In genomic region chr2:139366659-139367058, GRCh38 we compare ENCODE assay signal across 17 cellular contexts.
DNase-seq lines count a peak whose midpoint lies in the region; ATAC-seq lines count a peak whose summit lies in the region.
"Had no signal": no experiment of that assay in that cellular context is flagged by ENCODE, and none has a peak within 500 bp of the region (broad histone marks: within the 10 kb centered on the region; RNA-seq: fewer than 3 reads in every experiment).

No MANE protein-coding gene starts in this region.

- H3K9me3 Mint-ChIP-seq in activated T-helper 1 cell treated with anti-CD3 and anti-CD28 coated beads, Interleukin-12 subunit alpha, Interleukin-12 subunit beta, Interleukin-2, Interleukin-4 antibody, amounts not matched to agents 30 ng/mL and 10 ng/mL and 1 ng/mL, durations not matched to agents 14 hours and 24 hours and 36 hours: no peaks in the 10 kb centered on the region

- DNase-seq in DMS153 (lab: John Stamatoyannopoulos, UW) (peak; percentile 74), NCI-H1417 treated with DMSO at 0.1 percent for 48 hours (lab: John Stamatoyannopoulos, UW) (peak; percentile 45), NCI-H345 (lab: John Stamatoyannopoulos, UW) (peak; percentile 78), NCI-H82 treated with DMSO at 0.1 percent for 48 hours (lab: John Stamatoyannopoulos, UW; ENCODE audit: unreplicated experiment) (peak; percentile 14), HT-29 (ENCODE audit: low spot score) (no peak)
- no peak for DNase-seq in activated T-helper 1 cell treated with anti-CD3 and anti-CD28 coated beads, Interleukin-12 subunit alpha, Interleukin-12 subunit beta, Interleukin-2, Interleukin-4 antibody, amounts not matched to agents 30 ng/mL and 10 ng/mL and 1 ng/mL, durations not matched to agents 14 hours and 24 hours and 36 hours (ENCODE audit: low spot score)
- DNase-seq: 8988T; CD8-positive, alpha-beta T cell; GF-D8; NCI-H1930; NCI-H446 treated with DMSO at 0.1 percent for 48 hours; OCI-M1 had no signal

- no peak overlapping the region for H3K4me3 Mint-ChIP-seq in activated T-helper 1 cell treated with anti-CD3 and anti-CD28 coated beads, Interleukin-12 subunit alpha, Interleukin-12 subunit beta, Interleukin-2, Interleukin-4 antibody, amounts not matched to agents 30 ng/mL and 10 ng/mL and 1 ng/mL, durations not matched to agents 14 hours and 24 hours and 36 hours
- H3K4me3 Mint-ChIP-seq: CD8-positive, alpha-beta T cell; GM23338; T-helper 1 cell treated with Interleukin-12 subunit alpha and Interleukin-12 subunit beta and Interleukin-4 antibody, amounts not matched to agents 30 μg/mL and 1 μg/mL, for 36 hours had no signal

- no peaks in the 10 kb centered on the region for H3K27me3 Mint-ChIP-seq in activated T-helper 1 cell treated with anti-CD3 and anti-CD28 coated beads, Interleukin-12 subunit alpha, Interleukin-12 subunit beta, Interleukin-2, Interleukin-4 antibody, amounts not matched to agents 30 ng/mL and 10 ng/mL and 1 ng/mL, durations not matched to agents 14 hours and 24 hours and 36 hours (ENCODE audit: insufficient read depth)

- ATAC-seq in GM21390 (IDR thresholded peaks at IDR 0.05; ENCODE audit: unreplicated experiment) (no peak), HG03439 (IDR thresholded peaks at IDR 0.05; ENCODE audit: unreplicated experiment) (no peak)
- ATAC-seq: CD8-positive, alpha-beta T cell; GM23338; K562 had no signal

- intact Hi-C loops in activated T-helper 1 cell treated with anti-CD3 and anti-CD28 coated beads, Interleukin-12 subunit alpha, Interleukin-12 subunit beta, Interleukin-2, Interleukin-4 antibody, amounts not matched to agents 30 ng/mL and 10 ng/mL and 1 ng/mL, durations not matched to agents 14 hours and 24 hours and 36 hours (cut with micrococcal nuclease): no loop called here

- H3K4me1 Mint-ChIP-seq in activated T-helper 1 cell treated with anti-CD3 and anti-CD28 coated beads, Interleukin-12 subunit alpha, Interleukin-12 subunit beta, Interleukin-2, Interleukin-4 antibody, amounts not matched to agents 30 ng/mL and 10 ng/mL and 1 ng/mL, durations not matched to agents 14 hours and 24 hours and 36 hours (ENCODE audit: low read depth): no peaks in the 10 kb centered on the region

- no peaks in the 10 kb centered on the region for H3K36me3 Mint-ChIP-seq in activated T-helper 1 cell treated with anti-CD3 and anti-CD28 coated beads, Interleukin-12 subunit alpha, Interleukin-12 subunit beta, Interleukin-2, Interleukin-4 antibody, amounts not matched to agents 30 ng/mL and 10 ng/mL and 1 ng/mL, durations not matched to agents 14 hours and 24 hours and 36 hours (ENCODE audit: low read depth)
- H3K36me3 Mint-ChIP-seq: CD8-positive, alpha-beta T cell had no signal

- no peak overlapping the region for H3K27ac Mint-ChIP-seq in activated T-helper 1 cell treated with anti-CD3 and anti-CD28 coated beads, Interleukin-12 subunit alpha, Interleukin-12 subunit beta, Interleukin-2, Interleukin-4 antibody, amounts not matched to agents 30 ng/mL and 10 ng/mL and 1 ng/mL, durations not matched to agents 14 hours and 24 hours and 36 hours
- H3K27ac Mint-ChIP-seq: CD8-positive, alpha-beta T cell; GM23338; T-helper 1 cell treated with Interleukin-12 subunit alpha and Interleukin-12 subunit beta and Interleukin-4 antibody, amounts not matched to agents 30 μg/mL and 1 μg/mL, for 36 hours had no signal

Comparison
In these comparisons a context has a peak if more than half of its experiments do, and no peak if none do; other contexts are left out.
1. DNase-seq: peak in DMS153 (single experiment), NCI-H1417 treated with DMSO at 0.1 percent for 48 hours (single experiment), NCI-H345 (single experiment) and NCI-H82 treated with DMSO at 0.1 percent for 48 hours (single experiment); none in activated T-helper 1 cell treated with anti-CD3 and anti-CD28 coated beads, Interleukin-12 subunit alpha, Interleukin-12 subunit beta, Interleukin-2, Interleukin-4 antibody, amounts not matched to agents 30 ng/mL and 10 ng/mL and 1 ng/mL, durations not matched to agents 14 hours and 24 hours and 36 hours (single experiment) and HT-29 (single experiment).